19 cellular contexts compared by ENCODE assay signal in genomic region chr13:20669162-20669561, GRCh38. TPM values are rescaled to one million over a fixed set of nuclear protein-coding genes. Genes with fewer than 3 reads are reported as not detected.
"Had no signal": no experiment of that assay in that cellular context is flagged by ENCODE, and none has a peak within 500 bp of the region (broad histone marks: within the 10 kb centered on the region; RNA-seq: fewer than 3 reads in every experiment).

No MANE protein-coding gene starts in this region.

- H3K4me1 Mint-ChIP-seq: activated B cell treated with CpG ODN at 0.5 μM for 24 hours; activated CD4-positive, alpha-beta T cell treated with anti-CD3 and anti-CD28 coated beads for 36 hours; endodermal cell; naive B cell had no signal

- H3K27ac Mint-ChIP-seq: activated B cell treated with CpG ODN at 0.5 μM for 24 hours; activated CD4-positive, alpha-beta memory T cell treated with anti-CD3 and anti-CD28 coated beads for 36 hours; activated CD4-positive, alpha-beta T cell treated with anti-CD3 and anti-CD28 coated beads for 36 hours; activated naive CD8-positive, alpha-beta T cell; endodermal cell; naive B cell; progenitor cell of endocrine pancreas; type B pancreatic cell had no signal

- H3K27me3 Mint-ChIP-seq: activated B cell treated with CpG ODN at 0.5 μM for 24 hours; activated CD4-positive, alpha-beta memory T cell treated with anti-CD3 and anti-CD28 coated beads for 36 hours; activated CD4-positive, alpha-beta T cell treated with anti-CD3 and anti-CD28 coated beads for 36 hours; activated naive CD8-positive, alpha-beta T cell; naive B cell; progenitor cell of endocrine pancreas; type B pancreatic cell had no signal

- H3K9me3 Mint-ChIP-seq: activated B cell treated with CpG ODN at 0.5 μM for 24 hours; activated CD4-positive, alpha-beta memory T cell treated with anti-CD3 and anti-CD28 coated beads for 36 hours; endodermal cell; type B pancreatic cell had no signal

- H3K4me3 Mint-ChIP-seq: activated B cell treated with CpG ODN at 0.5 μM for 24 hours; activated CD4-positive, alpha-beta memory T cell treated with anti-CD3 and anti-CD28 coated beads for 36 hours; activated CD4-positive, alpha-beta T cell treated with anti-CD3 and anti-CD28 coated beads for 36 hours; activated naive CD8-positive, alpha-beta T cell; endodermal cell; naive B cell; type B pancreatic cell had no signal

- ATAC-seq: activated CD4-positive, alpha-beta T cell treated with anti-CD3 and anti-CD28 coated beads for 36 hours; heart right ventricle; left lobe of liver; lower lobe of right lung had no signal

- DNase-seq: activated B cell treated with CpG ODN at 0.5 μM for 24 hours; activated CD4-positive, alpha-beta memory T cell treated with anti-CD3 and anti-CD28 coated beads for 36 hours; activated CD4-positive, alpha-beta T cell treated with anti-CD3 and anti-CD28 coated beads for 36 hours; activated T-cell treated with anti-CD3 and anti-CD28 coated beads, Interleukin-2, amount 50 U/mL, for 1 hour; cerebellar nuclear complex; endodermal cell; heart right ventricle; kidney; lower lobe of right lung; mesendoderm; naive B cell; stimulated activated CD4-positive, alpha-beta T cell treated with anti-CD3 and anti-CD28 coated beads, Interleukin-4, amount 100 ng/mL, for 1 hour; stimulated activated naive CD4-positive, alpha-beta T cell treated with Interleukin-2 at 50 U/mL for 16 hours; T-helper 9 cell had no signal

RNA-seq across cellular contexts. Expression of gene IL17D, which starts 34.3 kb away (rescaled TPM):
- total RNA-seq: activated B cell treated with CpG ODN at 0.5 μM for 24 hours; T-helper 1 cell treated with Interleukin-12 subunit alpha and Interleukin-12 subunit beta and Interleukin-4 antibody, amounts not matched to agents 30 ng/mL and 1 ng/mL, for 36 hours had no signal
